Comparison of ENCODE assay signal across 23 cellular contexts in the genomic region with DNA sequence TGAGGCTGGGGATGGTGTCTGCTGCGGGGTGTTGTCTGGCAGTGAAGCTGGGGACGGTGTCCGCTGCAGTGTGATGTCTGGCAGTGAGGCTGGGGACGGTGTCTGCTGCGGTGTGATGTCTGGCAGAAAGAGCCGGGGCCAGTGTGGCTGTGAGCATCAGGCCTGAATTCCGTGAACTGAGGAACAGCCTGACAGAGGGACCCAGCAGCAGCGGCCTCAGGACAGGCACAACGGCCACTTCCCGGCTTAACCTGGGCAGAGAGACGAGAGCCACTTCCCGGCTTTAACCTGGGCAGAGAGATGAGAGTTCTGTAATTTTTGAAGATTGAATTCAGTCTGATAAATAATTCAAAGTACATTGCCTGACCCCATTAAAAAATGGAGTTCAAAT.
"Had no signal": no experiment of that assay in that cellular context is flagged by ENCODE, and none has a peak within 500 bp of the region (broad histone marks: within the 10 kb centered on the region; RNA-seq: fewer than 3 reads in every experiment).

No MANE protein-coding gene starts in this region.

- H3K9me3 Mint-ChIP-seq: activated CD4-positive, alpha-beta memory T cell treated with anti-CD3 and anti-CD28 coated beads for 36 hours; activated naive CD4-positive, alpha-beta T cell treated with anti-CD3 and anti-CD28 coated beads, Interleukin-2, amount 50 U/mL, for 24 hours; central memory CD8-positive, alpha-beta T cell; endodermal cell had no signal

- H3K36me3 Mint-ChIP-seq: activated CD4-positive, alpha-beta memory T cell treated with anti-CD3 and anti-CD28 coated beads for 36 hours; activated naive CD4-positive, alpha-beta T cell treated with anti-CD3 and anti-CD28 coated beads, Interleukin-2, amount 50 U/mL, for 24 hours; memory B cell; naive B cell had no signal

- H3K4me1 ChIP-seq: adrenal gland, left ventricle myocardium inferior, prostate gland, SJCRH30, tibial artery had no signal

- H3K4me3 ChIP-seq: adrenal gland, coronary artery, left ventricle myocardium inferior, prostate gland, SJCRH30, tibial artery had no signal

- FAIRE-seq: astrocyte, urothelium cell line had no signal

- H3K27ac ChIP-seq: adrenal gland, coronary artery, epithelial cell of prostate, left ventricle myocardium inferior, prostate gland, SJCRH30, tibial artery had no signal

- DNase-seq: activated CD4-positive, alpha-beta memory T cell treated with anti-CD3 and anti-CD28 coated beads for 36 hours; activated CD4-positive, alpha-beta T cell treated with anti-CD3 and anti-CD28 coated beads for 48 hours; activated gamma-delta T cell; activated T-cell treated with anti-CD3 and anti-CD28 coated beads for 4 hours; adrenal gland; endodermal cell; foreskin fibroblast; left ventricle myocardium inferior; naive B cell; SJCRH30; stimulated activated CD4-positive, alpha-beta T cell treated with anti-CD3 and anti-CD28 coated beads, Interleukin-12 subunit alpha, Interleukin-12 subunit beta, amount 100 ng/mL, for 4 hours; stimulated activated CD4-positive, alpha-beta T cell treated with anti-CD3 and anti-CD28 coated beads, Interleukin-4, amount 100 ng/mL, for 4 hours; stimulated activated naive CD8-positive, alpha-beta T cell treated with anti-CD3 and anti-CD28 coated beads, Interleukin-15, Interleukin-2, amounts not matched to agents 100 U/mL and 50 U/mL, for 24 hours; T1000 had no signal

- H3K27me3 ChIP-seq: adrenal gland, SJCRH30 had no signal

- H3K4me1 Mint-ChIP-seq: activated naive CD4-positive, alpha-beta T cell treated with anti-CD3 and anti-CD28 coated beads, Interleukin-2, amount 50 U/mL, for 24 hours; central memory CD8-positive, alpha-beta T cell; endodermal cell; memory B cell; naive B cell had no signal

- H3K27ac Mint-ChIP-seq: activated CD4-positive, alpha-beta memory T cell treated with anti-CD3 and anti-CD28 coated beads for 36 hours; activated naive CD4-positive, alpha-beta T cell treated with anti-CD3 and anti-CD28 coated beads, Interleukin-2, amount 50 U/mL, for 24 hours; endodermal cell; memory B cell; naive B cell had no signal

- H3K9me3 ChIP-seq: adrenal gland, left ventricle myocardium inferior, prostate gland, SJCRH30 had no signal

- H3K4me3 Mint-ChIP-seq: activated CD4-positive, alpha-beta memory T cell treated with anti-CD3 and anti-CD28 coated beads for 36 hours; activated naive CD4-positive, alpha-beta T cell treated with anti-CD3 and anti-CD28 coated beads, Interleukin-2, amount 50 U/mL, for 24 hours; central memory CD8-positive, alpha-beta T cell; endodermal cell; memory B cell; naive B cell had no signal

- ATAC-seq: stimulated activated naive CD8-positive, alpha-beta T cell treated with anti-CD3 and anti-CD28 coated beads, Interleukin-15, Interleukin-2, amounts not matched to agents 100 U/mL and 50 U/mL, for 24 hours had no signal

- H3K36me3 ChIP-seq: adrenal gland, left ventricle myocardium inferior, prostate gland, SJCRH30, tibial artery had no signal

- H3K27me3 Mint-ChIP-seq: activated CD4-positive, alpha-beta memory T cell treated with anti-CD3 and anti-CD28 coated beads for 36 hours; activated naive CD4-positive, alpha-beta T cell treated with anti-CD3 and anti-CD28 coated beads, Interleukin-2, amount 50 U/mL, for 24 hours; central memory CD8-positive, alpha-beta T cell; memory B cell; naive B cell had no signal
